Comparison of ENCODE assay signal across 8 cellular contexts in genomic region chr5:52799983-52800393, GRCh38. TPM values are rescaled to one million over a fixed set of nuclear protein-coding genes. Genes with fewer than 3 reads are reported as not detected.
A peak's percentile ranks its signal among the peaks of the same experiment; 100 is the strongest.
DNase-seq lines count a peak whose midpoint lies in the region; ATAC-seq and FAIRE-seq lines count a peak whose summit lies in the region.

No MANE protein-coding gene starts in this region.

- H2BK15ac ChIP-seq in mesenchymal stem cell (ENCODE audit: low read depth, poor library complexity, severe bottlenecking), result peak overlapping the region; percentile 66

- H3K4me2 ChIP-seq in mesenchymal stem cell (ENCODE audit: low read length, poor library complexity, severe bottlenecking), result peak overlapping the region; percentile 77

- H2BK12ac ChIP-seq in mesenchymal stem cell (ENCODE audit: low read length in 2 of 2), result peak overlapping the region; percentile 88 to 90

- FAIRE-seq in HTR-8/SVneo (lab: Jason Lieb, UNC), result peak; percentile 99

- peak overlapping the region; percentile 76 for H3K27ac ChIP-seq in effector memory CD4-positive, alpha-beta T cell (ENCODE audit: insufficient read depth, low read length, poor library complexity, severe bottlenecking)
- H3K27ac ChIP-seq in mesenchymal stem cell (ENCODE audit: low read length, poor library complexity, severe bottlenecking), result peak overlapping the region; percentile 97

- peak overlapping the region; percentile 12 for H2BK120ac ChIP-seq in mesenchymal stem cell (ENCODE audit: low read depth, low read length)

- H2BK5ac ChIP-seq in mesenchymal stem cell (ENCODE audit: low read depth, low read length, poor library complexity, severe bottlenecking), result peak overlapping the region; percentile 48

- peak; percentile 91 for DNase-seq in Caki2 (ENCODE audit: low read depth)
- DNase-seq in HTR-8/SVneo (ENCODE audit: insufficient read length, low spot score), result peak; percentile 98
- peak; percentile 93 to 95 for DNase-seq in NOMO-1 (lab: John Stamatoyannopoulos, UW; ENCODE audit: unreplicated experiment in 2 of 2)
- peak; percentile 87 to 93 (median 88) for DNase-seq in activated CD8-positive, alpha-beta memory T cell treated with anti-CD3 and anti-CD28 coated beads for 48 hours (ENCODE audit: low read depth in 2 of 3, low spot score in 2 of 3)
- DNase-seq in effector memory CD4-positive, alpha-beta T cell, result peak; percentile 88 to 93 (median 90)
- DNase-seq in mesenchymal stem cell, result peak; percentile 96
- peak; percentile 88 for DNase-seq in stimulated activated CD8-positive, alpha-beta memory T cell treated with anti-CD3 and anti-CD28 coated beads, Interleukin-12 subunit alpha, Interleukin-12 subunit beta, amount 100 ng/mL, for 24 hours (ENCODE audit: extremely low read depth)

- H3K36me3 ChIP-seq in effector memory CD4-positive, alpha-beta T cell (ENCODE audit: control insufficient read depth, insufficient read depth, low read length), result no peaks in the 10 kb centered on the region
- H3K36me3 ChIP-seq in mesenchymal stem cell (ENCODE audit: control insufficient read depth in 1 of 2, insufficient read depth in 2 of 2, low read depth in 1 of 2, low read length in 2 of 2), result peaks cover 0 to 34% of the 10 kb centered on the region in 2 experiments

- WGBS in mesenchymal stem cell, result 0% methylated on average over 17 of the region's 34 CpGs

- H2AK5ac ChIP-seq in mesenchymal stem cell (ENCODE audit: low read length, severe bottlenecking), result peak overlapping the region; percentile 57

- peak; percentile 82 for ATAC-seq in GM21390 (IDR thresholded peaks at IDR 0.05; ENCODE audit: unreplicated experiment)

- no peaks in the 10 kb centered on the region for H3K27me3 ChIP-seq in effector memory CD4-positive, alpha-beta T cell (replicated peaks; ENCODE audit: control insufficient read depth, insufficient read depth, low read length, poor library complexity, severe bottlenecking)
- H3K27me3 ChIP-seq in mesenchymal stem cell (ENCODE audit: control insufficient read depth in 1 of 2, insufficient read depth in 1 of 2, low read length in 2 of 2), result no peaks in the 10 kb centered on the region

- in situ Hi-C loops in Caki2 (cut with HindIII; ENCODE audit: low pct_unique_long_range_greater_than_20kb, low sequenced_read_pairs), result no loop called here

- H4K91ac ChIP-seq in mesenchymal stem cell (ENCODE audit: low read length), result peak overlapping the region; percentile 99

- H3K14ac ChIP-seq in mesenchymal stem cell (ENCODE audit: low read length in 2 of 2), result peak overlapping the region in 1 of 2 experiments; percentile 98

- no peak overlapping the region for H2AFZ ChIP-seq in mesenchymal stem cell (ENCODE audit: low read depth, low read length)

- H3K4ac ChIP-seq in mesenchymal stem cell (ENCODE audit: low read depth in 1 of 2, low read length in 2 of 2), result peak overlapping the region; percentile 89 to 97

- peak overlapping the region; percentile 87 to 98 for H3K18ac ChIP-seq in mesenchymal stem cell (ENCODE audit: low read depth in 1 of 2, low read length in 2 of 2)

- H3K4me3 ChIP-seq in effector memory CD4-positive, alpha-beta T cell (ENCODE audit: insufficient read depth, low read depth, low read length, poor library complexity, severe bottlenecking), result peak overlapping the region; percentile 88
- H3K4me3 ChIP-seq in mesenchymal stem cell (ENCODE audit: insufficient read depth in 1 of 2, low read depth in 1 of 2, low read length in 2 of 2), result peak overlapping the region; percentile 76 to 89

- H4K8ac ChIP-seq in mesenchymal stem cell (ENCODE audit: low read length), result peak overlapping the region; percentile 95

- H3K23ac ChIP-seq in mesenchymal stem cell (ENCODE audit: low read length in 2 of 2), result peak overlapping the region in 1 of 2 experiments; percentile 63

- H3K79me1 ChIP-seq in mesenchymal stem cell (replicated peaks; ENCODE audit: low read length, poor library complexity, severe bottlenecking), result peaks cover under 1% of the 10 kb centered on the region

- peak overlapping the region; percentile 96 for H3K9ac ChIP-seq in mesenchymal stem cell (ENCODE audit: low read length)

- peaks cover 20% of the 10 kb centered on the region for H3K4me1 ChIP-seq in effector memory CD4-positive, alpha-beta T cell (ENCODE audit: control insufficient read depth, insufficient read depth, low read length, poor library complexity, severe bottlenecking)
- peaks cover 3% of the 10 kb centered on the region for H3K4me1 ChIP-seq in mesenchymal stem cell (ENCODE audit: control insufficient read depth, insufficient read depth, low read depth, low read length)

- no peaks in the 10 kb centered on the region for H3K9me3 ChIP-seq in effector memory CD4-positive, alpha-beta T cell (ENCODE audit: control insufficient read depth, low read length)
- no peaks in the 10 kb centered on the region for H3K9me3 ChIP-seq in mesenchymal stem cell (ENCODE audit: control insufficient read depth, low read length)

RNA-seq across cellular contexts. Expression of gene ITGA1, which starts 12.3 kb away (rescaled TPM):
- total RNA-seq in Caki2 (2014; rRNA removed; shearing (Covaris generic); ENCODE audit: low replicate concordance), result 9.6 and 42.3 TPM in 2 replicates
- 202 TPM for polyA plus RNA-seq in mesenchymal stem cell (2013, experiment 1 of 2)
- 199 TPM for polyA plus RNA-seq in mesenchymal stem cell (2013, experiment 2 of 2)

RNA-seq across cellular contexts. Expression of gene PELO, which starts 12.3 kb away (rescaled TPM):
- total RNA-seq in Caki2 (2014; rRNA removed; shearing (Covaris generic); ENCODE audit: low replicate concordance), result 35.8 and 37.4 TPM in 2 replicates
- polyA plus RNA-seq in mesenchymal stem cell (2013, experiment 1 of 2), result 37.4 TPM
- 35.7 TPM for polyA plus RNA-seq in mesenchymal stem cell (2013, experiment 2 of 2)

Comparison
In these comparisons a context has a peak if more than half of its experiments do, and no peak if none do; other contexts are left out.
1. Peak in every context shown above with its lines: DNase-seq, ATAC-seq, H3K4me3 ChIP-seq and H3K27ac ChIP-seq.